ENCODE assay signal across 17 cellular contexts in genomic region chr11:57214087-57214395, GRCh38. TPM values are rescaled to one million over a fixed set of nuclear protein-coding genes. Genes with fewer than 3 reads are reported as not detected.
DNase-seq lines count a peak whose midpoint lies in the region; ATAC-seq and TF ChIP-seq lines count a peak whose summit lies in the region.
"Had no signal": no experiment of that assay in that cellular context is flagged by ENCODE, and none has a peak within 500 bp of the region (broad histone marks: within the 10 kb centered on the region; RNA-seq: fewer than 3 reads in every experiment).

No MANE protein-coding gene starts in this region.

- no peak for TF ChIP-seq POLR2A in breast epithelium (IDR thresholded peaks at IDR 0.05)
- TF ChIP-seq POLR2A in uterus (IDR thresholded peaks at IDR 0.05) = no peak

- no peaks in the 10 kb centered on the region for H4K20me1 ChIP-seq in mammary epithelial cell (ENCODE audit: insufficient read depth, low read length)

- DNase-seq in mammary epithelial cell (no peak), breast epithelium (ENCODE audit: low spot score in 2 of 2) (no peak), dermis blood vessel endothelial cell (peak; percentile 41), left kidney (ENCODE audit: low read depth, low spot score) (peak; percentile 71), uterus (no peak), NCI-H526 treated with DMSO at 0.1 percent for 48 hours (lab: John Stamatoyannopoulos, UW) (no peak), Ammon's horn (ENCODE audit: low spot score) (no peak)
- no peak for DNase-seq in activated CD8-positive, alpha-beta T cell treated with anti-CD3 and anti-CD28 coated beads for 36 hours
- DNase-seq: activated naive CD4-positive, alpha-beta T cell treated with anti-CD3 and anti-CD28 coated beads, Interleukin-2, amount 50 U/mL, for 16 hours; Calu3; caudate nucleus; NCI-H2081 treated with DMSO at 0.1 percent for 48 hours; stimulated activated naive CD8-positive, alpha-beta T cell treated with anti-CD3 and anti-CD28 coated beads, Interleukin-15, amount 100 ng/mL, for 72 hours had no signal

- H3K36me3 Mint-ChIP-seq in activated CD8-positive, alpha-beta T cell treated with anti-CD3 and anti-CD28 coated beads for 36 hours (ENCODE audit: low read depth) = no peaks in the 10 kb centered on the region

- dilution Hi-C loops in mammary epithelial cell (cut with HindIII; ENCODE audit: low sequenced_read_pairs) = no loop called here

- POLR2A ChIA-PET in activated CD8-positive, alpha-beta T cell treated with anti-CD3 and anti-CD28 coated beads for 36 hours (lab: Charles Lee) = no interaction called here

- peak overlapping the region; percentile 26 for H3K4me2 ChIP-seq in mammary epithelial cell (ENCODE audit: insufficient read depth, low read depth, low read length)

- no peak overlapping the region for H3K9ac ChIP-seq in mammary epithelial cell (ENCODE audit: insufficient read depth, low read length)

- H3K4me3 Mint-ChIP-seq in activated CD8-positive, alpha-beta T cell treated with anti-CD3 and anti-CD28 coated beads for 36 hours = no peak overlapping the region
- H3K4me3 Mint-ChIP-seq: H9; stimulated activated naive CD8-positive, alpha-beta T cell treated with anti-CD3 and anti-CD28 coated beads, Interleukin-15, amount 100 ng/mL, for 72 hours had no signal

- peak overlapping the region; percentile 27 for H2AFZ ChIP-seq in mammary epithelial cell (ENCODE audit: low read depth, low read length)

- H3K4me1 ChIP-seq in mammary epithelial cell (ENCODE audit: insufficient read depth, low read length) (peaks cover 12% of the 10 kb centered on the region), breast epithelium (no peaks in the 10 kb centered on the region), uterus (no peaks in the 10 kb centered on the region)

- CTCF ChIA-PET in mammary epithelial cell (lab: Charles Lee; ENCODE audit: low non-redundant PET) = no interaction called here
- CTCF ChIA-PET in activated CD8-positive, alpha-beta T cell treated with anti-CD3 and anti-CD28 coated beads for 36 hours (lab: Charles Lee) = interaction anchor here (1.8 kb wide), 1 partner anchor 36 kb away, joined by 6 read pairs; no protein-coding TSS in a partner anchor

- intact Hi-C loops in mammary epithelial cell (cut with micrococcal nuclease) (no loop called here), breast epithelium (cut with DNase I; ENCODE audit: low total_unique reads) (no loop called here), uterus (cut with DNase I; ENCODE audit: low total_unique reads) (no loop called here)
- intact Hi-C loops in activated CD8-positive, alpha-beta T cell treated with anti-CD3 and anti-CD28 coated beads for 36 hours (cut with micrococcal nuclease) = no loop called here

- TF ChIP-seq CTCF in mammary epithelial cell (conservative IDR thresholded peaks at IDR 0.05 in 1 of 2, IDR thresholded peaks at IDR 0.05 in 1 of 2; ENCODE audit: extremely low read depth in 1 of 2, insufficient read depth in 1 of 2, low read depth in 1 of 2, low read length in 2 of 2) (no peak), breast epithelium (IDR thresholded peaks at IDR 0.05) (no peak), uterus (IDR thresholded peaks at IDR 0.05) (no peak)
- no peak for TF ChIP-seq CTCF in activated CD8-positive, alpha-beta T cell treated with anti-CD3 and anti-CD28 coated beads for 36 hours (IDR thresholded peaks at IDR 0.05)

- H3K36me3 ChIP-seq in mammary epithelial cell (ENCODE audit: insufficient read depth, low read length) (no peaks in the 10 kb centered on the region), breast epithelium (no peaks in the 10 kb centered on the region), uterus (no peaks in the 10 kb centered on the region)
- H3K36me3 ChIP-seq: neutrophil had no signal

- no peak for ATAC-seq in activated CD8-positive, alpha-beta T cell treated with anti-CD3 and anti-CD28 coated beads for 36 hours
- ATAC-seq: stimulated activated naive CD8-positive, alpha-beta T cell treated with anti-CD3 and anti-CD28 coated beads, Interleukin-15, amount 100 ng/mL, for 72 hours had no signal

- no TSS peak for BruUV-seq in mammary epithelial cell (replicated peaks; lab: Mats Ljungman, UMichigan)

- no peaks in the 10 kb centered on the region for H3K9me3 Mint-ChIP-seq in activated CD8-positive, alpha-beta T cell treated with anti-CD3 and anti-CD28 coated beads for 36 hours
- H3K9me3 Mint-ChIP-seq: H9; stimulated activated naive CD8-positive, alpha-beta T cell treated with anti-CD3 and anti-CD28 coated beads, Interleukin-15, amount 100 ng/mL, for 72 hours had no signal

- H3K27ac Mint-ChIP-seq in activated CD8-positive, alpha-beta T cell treated with anti-CD3 and anti-CD28 coated beads for 36 hours = no peak overlapping the region
- H3K27ac Mint-ChIP-seq: H9; stimulated activated naive CD8-positive, alpha-beta T cell treated with anti-CD3 and anti-CD28 coated beads, Interleukin-15, amount 100 ng/mL, for 72 hours had no signal

- H3K9me3 ChIP-seq in mammary epithelial cell (replicated peaks; ENCODE audit: insufficient read depth, low read length) (no peaks in the 10 kb centered on the region), breast epithelium (no peaks in the 10 kb centered on the region), uterus (no peaks in the 10 kb centered on the region)
- H3K9me3 ChIP-seq: neutrophil had no signal

- 88% methylated on average over 1 of the region's 1 CpG for WGBS in mammary epithelial cell (ENCODE audit: low coverage, missing lambda C conversion rate)

- H3K4me3 ChIP-seq in mammary epithelial cell (replicated peaks in 1 of 3; ENCODE audit: insufficient read depth in 1 of 3, low read depth in 2 of 3, low read length in 3 of 3) (no peak overlapping the region), breast epithelium (no peak overlapping the region), uterus (no peak overlapping the region)
- H3K4me3 ChIP-seq: skin epidermis had no signal

- no peaks in the 10 kb centered on the region for H3K79me2 ChIP-seq in mammary epithelial cell (ENCODE audit: insufficient read depth, low read length)

- H3K27me3 ChIP-seq in mammary epithelial cell (ENCODE audit: insufficient read depth, low read length) (no peaks in the 10 kb centered on the region), breast epithelium (no peaks in the 10 kb centered on the region), uterus (no peaks in the 10 kb centered on the region)

- no peak overlapping the region for H3K27ac ChIP-seq in mammary epithelial cell (ENCODE audit: insufficient read depth, low read depth, low read length)
- peak overlapping the region in 1 of 2 donors; percentile 68 for H3K27ac ChIP-seq in breast epithelium
- H3K27ac ChIP-seq in uterus = peak overlapping the region; percentile 46 to 73
- H3K27ac ChIP-seq: neutrophil, VCaP had no signal

- in situ Hi-C loops in mammary epithelial cell (cut with MboI; ENCODE audit: low sequenced_read_pairs in 2 of 2) = no loop called here

- no peaks in the 10 kb centered on the region for H3K4me1 Mint-ChIP-seq in activated CD8-positive, alpha-beta T cell treated with anti-CD3 and anti-CD28 coated beads for 36 hours (ENCODE audit: low read depth)
- H3K4me1 Mint-ChIP-seq: stimulated activated naive CD8-positive, alpha-beta T cell treated with anti-CD3 and anti-CD28 coated beads, Interleukin-15, amount 100 ng/mL, for 72 hours had no signal

- peaks cover 2% of the 10 kb centered on the region for H3K27me3 Mint-ChIP-seq in activated CD8-positive, alpha-beta T cell treated with anti-CD3 and anti-CD28 coated beads for 36 hours

RNA-seq across cellular contexts. Expression of gene APLNR, which starts 23.0 kb away (rescaled TPM):
- total RNA-seq in mammary epithelial cell (not detected), breast epithelium (1 to 10 TPM in 1 of 3 donors, under 1 TPM in 2; 0.44 to 3.3 (median 0.80) TPM), dermis blood vessel endothelial cell (3.0 and 19.6 TPM in 2 replicates), uterus (100 to 1,000 TPM in 1 of 4 donors, under 1 TPM in 1, not detected in 2; 0.58 to 112 TPM)
- polyA plus RNA-seq in mammary epithelial cell = not detected
- not detected for polyA minus RNA-seq in mammary epithelial cell
- not detected for total RNA-seq in activated CD8-positive, alpha-beta T cell treated with anti-CD3 and anti-CD28 coated beads for 36 hours
- total RNA-seq: Calu3 had no signal

RNA-seq across cellular contexts. Expression of gene LRRC55, which starts 32.3 kb away (rescaled TPM):
- not detected for total RNA-seq in mammary epithelial cell
- not detected for polyA plus RNA-seq in mammary epithelial cell
- polyA minus RNA-seq in mammary epithelial cell = not detected
- total RNA-seq in breast epithelium = not detected
- total RNA-seq in dermis blood vessel endothelial cell = 0.05 and 0.34 TPM in 2 replicates
- 1 to 10 TPM in 1 of 4 donors, under 1 TPM in 1, not detected in 2; 0.26 to 2.1 TPM for total RNA-seq in uterus
- not detected for total RNA-seq in activated CD8-positive, alpha-beta T cell treated with anti-CD3 and anti-CD28 coated beads for 36 hours
- total RNA-seq: Calu3 had no signal

Comparison
In these comparisons a context has a peak if more than half of its experiments do, and no peak if none do; other contexts are left out.
1. DNase-seq: peak in dermis blood vessel endothelial cell (single experiment) and left kidney (single experiment); none in mammary epithelial cell (single experiment), breast epithelium (0 of 2), uterus (0 of 2), NCI-H526 treated with DMSO at 0.1 percent for 48 hours (single experiment), activated CD8-positive, alpha-beta T cell treated with anti-CD3 and anti-CD28 coated beads for 36 hours (single experiment) and Ammon's horn (single experiment).